Comparison of ENCODE assay signal across 9 cellular contexts in the genomic region with DNA sequence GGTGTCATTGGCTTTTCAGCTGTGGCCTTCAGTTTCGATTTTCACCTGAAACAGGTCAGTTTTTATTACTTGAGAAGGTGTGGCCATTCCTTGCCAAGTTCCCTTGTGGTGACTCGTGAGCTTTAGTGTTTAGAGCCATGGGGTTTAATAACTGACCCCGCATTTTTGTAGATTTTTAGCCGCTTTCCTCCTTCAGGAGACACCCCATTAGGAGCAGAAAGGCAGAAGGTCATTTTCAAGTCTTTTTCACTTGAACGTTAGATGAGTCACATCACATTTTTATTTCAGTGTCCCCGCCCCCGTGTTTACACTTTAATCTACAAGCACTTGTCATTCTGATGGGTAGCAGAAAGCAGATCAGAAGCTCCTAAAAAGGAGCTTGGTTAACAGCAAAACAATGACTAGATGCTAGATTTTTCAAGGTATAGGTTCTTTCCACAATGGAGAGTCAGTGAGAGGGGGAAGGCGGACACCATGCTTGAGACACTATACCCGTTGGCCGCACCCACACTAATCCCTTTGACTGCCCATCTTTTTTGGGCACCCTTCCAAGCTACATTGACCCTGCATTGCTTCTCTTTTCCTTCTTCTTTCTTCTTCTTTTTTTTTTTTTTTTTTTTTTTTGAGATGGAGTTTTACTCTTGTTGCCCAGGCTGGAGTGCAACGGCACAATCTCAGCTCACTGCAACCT.
DNase-seq lines count a peak whose midpoint lies in the region; ATAC-seq and TF ChIP-seq lines count a peak whose summit lies in the region.
"Had no signal": no experiment of that assay in that cellular context is flagged by ENCODE, and none has a peak within 500 bp of the region (broad histone marks: within the 10 kb centered on the region; RNA-seq: fewer than 3 reads in every experiment).

No MANE protein-coding gene starts in this region.

- H3F3A ChIP-seq in PC-3 (ENCODE audit: low read length, unreplicated experiment), result no peaks in the 10 kb centered on the region

- H4K20me1 ChIP-seq in PC-3 (ENCODE audit: low read length), result no peaks in the 10 kb centered on the region

- POLR2A ChIA-PET in GM10248 (lab: Yijun Ruan, JAX) (interaction anchor here (0.6 kb wide), 2 partner anchors 15 to 851 kb away, joined by 3 to 5 read pairs; no protein-coding TSS in a partner anchor), PC-3 (lab: Charles Lee; ENCODE audit: unreplicated experiment) (interaction anchor here (0.5 to 0.7 kb wide), 2 partner anchors 7 to 15 kb away, joined by 3 to 5 read pairs; no protein-coding TSS in a partner anchor)

- H3K36me3 ChIP-seq in PC-3 (ENCODE audit: low read depth, low read length), result peaks cover 25% of the 10 kb centered on the region
- peaks cover 1 to 24% of the 10 kb centered on the region in 2 donors for H3K36me3 ChIP-seq in psoas muscle (ENCODE audit: insufficient read depth in 1 of 2, low read depth in 1 of 2)

- 0 out of 2 replicates have a peak, but pooled peaks cover 4% of the 10 kb centered on the region for H3K79me2 ChIP-seq in PC-3 (ENCODE audit: low read length)

- peak; percentile 39 for ATAC-seq in PC-3
- peak in 1 of 4 donors; percentile 15 for ATAC-seq in psoas muscle
- no peak for ATAC-seq in HG02981 (IDR thresholded peaks at IDR 0.05; ENCODE audit: unreplicated experiment)
- ATAC-seq in GM18519 (IDR thresholded peaks at IDR 0.05; ENCODE audit: low FRiP score, unreplicated experiment), result no peak

- no peak overlapping the region for H3K9ac ChIP-seq in PC-3 (ENCODE audit: low read length)

- no peaks in the 10 kb centered on the region for H3K9me3 ChIP-seq in PC-3 (ENCODE audit: low read length)
- H3K9me3 ChIP-seq in psoas muscle, result no peaks in the 10 kb centered on the region
- H3K9me3 ChIP-seq: pancreas had no signal

- H3K27me3 ChIP-seq in PC-3 (ENCODE audit: low read length) (no peaks in the 10 kb centered on the region), psoas muscle (ENCODE audit: insufficient read depth in 3 of 3, low read length in 2 of 3) (no peaks in the 10 kb centered on the region)
- H3K27me3 ChIP-seq: pancreas had no signal

- H3K4me3 ChIP-seq in PC-3 (ENCODE audit: low read length) (no peak overlapping the region), epithelial cell of proximal tubule (ENCODE audit: low read depth, low read length) (peak overlapping the region; percentile 28), psoas muscle (no peak overlapping the region)
- H3K4me3 ChIP-seq: pancreas had no signal

- DNase-seq in GM10248 (ENCODE audit: extremely low spot score) (peak; percentile 18), PC-3 (peak; percentile 71), epithelial cell of proximal tubule (ENCODE audit: low read depth) (no peak), psoas muscle (no peak), GDM1 (lab: John Stamatoyannopoulos, UW) (no peak), GM03348 (ENCODE audit: low spot score) (no peak)
- DNase-seq: pancreas had no signal

- H2AFZ ChIP-seq in PC-3 (ENCODE audit: low read length), result no peak overlapping the region

- H3K4me1 ChIP-seq in PC-3 (ENCODE audit: insufficient read depth, low read length), result peaks cover 36% of the 10 kb centered on the region
- H3K4me1 ChIP-seq in psoas muscle, result peaks cover 85% of the 10 kb centered on the region

- TF ChIP-seq CTCF in GM10248 (IDR thresholded peaks at IDR 0.05; ENCODE audit: control extremely low read depth, extremely low read depth, low read depth, missing control alignments) (no peak), PC-3 (conservative IDR thresholded peaks at IDR 0.05; ENCODE audit: low read depth, low read length) (no peak), epithelial cell of proximal tubule (conservative IDR thresholded peaks at IDR 0.05; ENCODE audit: low read depth, low read length) (no peak), psoas muscle (IDR thresholded peaks at IDR 0.05) (no peak)

- H3K27ac ChIP-seq in PC-3 (ENCODE audit: low read length) (peak overlapping the region; percentile 29), psoas muscle (peak overlapping the region; percentile 76)

- H3K9me2 ChIP-seq in PC-3 (replicated peaks; ENCODE audit: low read length), result no peaks in the 10 kb centered on the region

- intact Hi-C loops in PC-3 (cut with micrococcal nuclease) (loop anchor here (5.0 kb wide), 1 partner anchor 183 kb away; no protein-coding TSS in a partner anchor), psoas muscle (cut with DNase I) (no loop called here)

- BruUV-seq in PC-3 (replicated peaks; lab: Mats Ljungman, UMichigan), result no TSS peak

- WGBS in psoas muscle, 3 donors, result 80 to 84% (median 81%) methylated on average over 11 of the region's 11 CpGs

- CTCF ChIA-PET in GM10248 (lab: Yijun Ruan, JAX) (interaction anchor here (0.8 to 6.2 kb wide), 4 partner anchors 10 to 93 kb away, joined by 3 to 43 read pairs (median 3); no protein-coding TSS in a partner anchor), PC-3 (lab: Charles Lee) (no interaction called here)

- H3K4me2 ChIP-seq in PC-3 (ENCODE audit: low read length), result peak overlapping the region; percentile 6

Comparison
In these comparisons a context has a peak if more than half of its experiments do, and no peak if none do; other contexts are left out.
1. DNase-seq: peak in GM10248 (single experiment) and PC-3 (single experiment); none in epithelial cell of proximal tubule (single experiment), psoas muscle (0 of 2), GDM1 (single experiment) and GM03348 (single experiment).